Comparison of ENCODE assay signal across 20 cellular contexts in the genomic region with DNA sequence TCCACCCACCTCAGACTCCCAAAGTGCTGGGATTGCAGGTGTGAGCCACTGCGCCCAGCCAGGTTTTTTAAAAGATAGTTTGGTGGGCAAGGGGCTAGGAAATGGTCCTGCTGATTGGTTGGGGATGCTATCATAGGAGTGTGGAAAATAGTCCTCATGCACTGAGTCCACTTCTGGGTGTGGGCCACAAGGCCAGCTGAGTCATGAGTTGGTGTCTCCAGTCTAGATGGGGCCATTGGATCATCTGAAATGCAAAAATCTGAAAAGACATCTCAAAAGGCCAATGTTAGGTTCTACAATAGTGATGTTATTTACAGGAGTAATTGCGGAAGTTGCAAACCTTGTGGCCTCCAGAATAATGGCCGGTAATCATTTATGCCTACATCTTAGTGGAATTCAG.
DNase-seq lines count a peak whose midpoint lies in the region; ATAC-seq and TF ChIP-seq lines count a peak whose summit lies in the region.
"Had no signal": no experiment of that assay in that cellular context is flagged by ENCODE, and none has a peak within 500 bp of the region (broad histone marks: within the 10 kb centered on the region; RNA-seq: fewer than 3 reads in every experiment).

No MANE protein-coding gene starts in this region.

- H3K36me3 ChIP-seq in PC-3 (ENCODE audit: low read depth, low read length) = 0 out of 2 replicates have a peak, but pooled peaks cover 1% of the 10 kb centered on the region
- H3K36me3 ChIP-seq: HAP-1 had no signal

- no peak overlapping the region for H3K9ac ChIP-seq in PC-3 (ENCODE audit: low read length)

- peaks cover 79% of the 10 kb centered on the region for H3K4me1 Mint-ChIP-seq in stimulated activated naive CD8-positive, alpha-beta T cell treated with anti-CD3 and anti-CD28 coated beads, Interleukin-15, Interleukin-2, amounts not matched to agents 100 ng/mL and 50 ng/mL, for 24 hours (ENCODE audit: low read depth)

- peaks cover 5% of the 10 kb centered on the region for H3F3A ChIP-seq in PC-3 (ENCODE audit: low read length, unreplicated experiment)

- H3K27me3 ChIP-seq in PC-3 (ENCODE audit: low read length) = no peaks in the 10 kb centered on the region

- no TSS peak for BruUV-seq in PC-3 (replicated peaks; lab: Mats Ljungman, UMichigan)

- no peaks in the 10 kb centered on the region for H3K27me3 Mint-ChIP-seq in stimulated activated naive CD8-positive, alpha-beta T cell treated with anti-CD3 and anti-CD28 coated beads, Interleukin-15, Interleukin-2, amounts not matched to agents 100 ng/mL and 50 ng/mL, for 24 hours
- H3K27me3 Mint-ChIP-seq: CD4-positive, CD25-positive, alpha-beta regulatory T cell had no signal

- no peak overlapping the region for H2AFZ ChIP-seq in PC-3 (ENCODE audit: low read length)

- H3K9me3 ChIP-seq in PC-3 (ENCODE audit: low read length) = no peaks in the 10 kb centered on the region
- H3K9me3 ChIP-seq: HAP-1 had no signal

- no peak overlapping the region for H3K4me3 Mint-ChIP-seq in stimulated activated naive CD8-positive, alpha-beta T cell treated with anti-CD3 and anti-CD28 coated beads, Interleukin-15, Interleukin-2, amounts not matched to agents 100 ng/mL and 50 ng/mL, for 24 hours
- H3K4me3 Mint-ChIP-seq: CD4-positive, CD25-positive, alpha-beta regulatory T cell had no signal

- intact Hi-C loops in PC-3 (cut with micrococcal nuclease) = loop anchor here (10.0 kb wide), 1 partner anchor 59 kb away; no protein-coding TSS in a partner anchor

- DNase-seq in stimulated activated naive CD8-positive, alpha-beta T cell treated with anti-CD3 and anti-CD28 coated beads, Interleukin-15, Interleukin-2, amounts not matched to agents 100 U/mL and 50 U/mL, for 24 hours = no peak
- DNase-seq in PC-3 (no peak), epithelial cell of prostate (ENCODE audit: low read depth, low spot score) (no peak), glomerular visceral epithelial cell (ENCODE audit: extremely low spot score) (no peak), dermis blood vessel endothelial cell (no peak), left lobe of liver (ENCODE audit: low spot score) (no peak), amniotic stem cell (lab: John Stamatoyannopoulos, UW) (no peak)
- DNase-seq: CD4-positive, CD25-positive, alpha-beta regulatory T cell; KBM-7; MV-4-11; NCI-H1105 treated with DMSO at 0.1 percent for 48 hours; NCI-H2029 treated with DMSO at 0.1 percent for 48 hours; NCI-H226; NCI-H510A treated with DMSO at 0.1 percent for 48 hours; NCI-H774; NK-92 treated with Interleukin-12 subunit alpha and Interleukin-12 subunit beta, amount 100 ng/mL, for 24 hours; SHP77 treated with DMSO at 0.1 percent for 48 hours had no signal

- 0 out of 2 replicates have a peak overlapping the region, but pooled peaks have one; percentile 87 for H3K4me2 ChIP-seq in PC-3 (ENCODE audit: low read length)

- H3K4me3 ChIP-seq in PC-3 (ENCODE audit: low read length) = no peak overlapping the region
- H3K4me3 ChIP-seq: HAP-1 had no signal

- ATAC-seq in stimulated activated naive CD8-positive, alpha-beta T cell treated with anti-CD3 and anti-CD28 coated beads, Interleukin-15, Interleukin-2, amounts not matched to agents 100 U/mL and 50 U/mL, for 24 hours = no peak
- no peak for ATAC-seq in PC-3
- ATAC-seq in left lobe of liver = no peak

- H3K27ac ChIP-seq in PC-3 (ENCODE audit: low read length) = peak overlapping the region; percentile 98
- peak overlapping the region; percentile 93 for H3K27ac ChIP-seq in epithelial cell of prostate
- H3K27ac ChIP-seq: HL-60 had no signal

- POLR2A ChIA-PET in PC-3 (lab: Charles Lee; ENCODE audit: unreplicated experiment) = no interaction called here

- no peaks in the 10 kb centered on the region for H3K9me2 ChIP-seq in PC-3 (replicated peaks; ENCODE audit: low read length)

- no peaks in the 10 kb centered on the region for H4K20me1 ChIP-seq in PC-3 (ENCODE audit: low read length)

- no peaks in the 10 kb centered on the region for H3K9me3 Mint-ChIP-seq in stimulated activated naive CD8-positive, alpha-beta T cell treated with anti-CD3 and anti-CD28 coated beads, Interleukin-15, Interleukin-2, amounts not matched to agents 100 ng/mL and 50 ng/mL, for 24 hours
- H3K9me3 Mint-ChIP-seq: CD4-positive, CD25-positive, alpha-beta regulatory T cell had no signal

- H3K36me3 Mint-ChIP-seq in stimulated activated naive CD8-positive, alpha-beta T cell treated with anti-CD3 and anti-CD28 coated beads, Interleukin-15, Interleukin-2, amounts not matched to agents 100 ng/mL and 50 ng/mL, for 24 hours (ENCODE audit: low read depth) = no peaks in the 10 kb centered on the region
- H3K36me3 Mint-ChIP-seq: CD4-positive, CD25-positive, alpha-beta regulatory T cell had no signal

- H3K79me2 ChIP-seq in PC-3 (ENCODE audit: low read length) = peaks cover 25% of the 10 kb centered on the region

- peaks cover 63% of the 10 kb centered on the region for H3K4me1 ChIP-seq in PC-3 (ENCODE audit: insufficient read depth, low read length)

- CTCF ChIA-PET in PC-3 (lab: Charles Lee) = no interaction called here

- TF ChIP-seq CTCF in PC-3 (conservative IDR thresholded peaks at IDR 0.05; ENCODE audit: low read depth, low read length) = no peak

- peak overlapping the region; percentile 65 for H3K27ac Mint-ChIP-seq in stimulated activated naive CD8-positive, alpha-beta T cell treated with anti-CD3 and anti-CD28 coated beads, Interleukin-15, Interleukin-2, amounts not matched to agents 100 ng/mL and 50 ng/mL, for 24 hours
